ENCODE assay signal across 28 cellular contexts in the genomic region with DNA sequence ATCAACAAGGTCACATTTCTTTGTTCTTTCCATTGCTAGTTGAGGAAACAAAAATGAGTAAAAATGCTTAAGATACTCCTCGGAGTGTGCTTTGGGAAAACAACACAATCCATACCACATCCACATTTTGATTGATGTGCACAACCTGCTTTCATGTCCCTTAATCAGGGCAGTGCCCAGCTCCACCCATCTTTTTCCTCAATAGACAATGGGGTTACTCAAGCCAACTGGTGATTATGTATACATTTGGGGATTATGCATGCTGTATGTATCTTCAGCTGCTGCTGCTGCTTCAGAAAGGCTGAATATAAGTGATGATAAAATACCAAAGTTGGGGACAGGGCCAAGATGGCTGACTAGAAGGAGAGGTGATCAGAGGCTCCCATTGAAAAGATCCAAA.
DNase-seq lines count a peak whose midpoint lies in the region; ATAC-seq lines count a peak whose summit lies in the region.
"Had no signal": no experiment of that assay in that cellular context is flagged by ENCODE, and none has a peak within 500 bp of the region (broad histone marks: within the 10 kb centered on the region; RNA-seq: fewer than 3 reads in every experiment).

No MANE protein-coding gene starts in this region.

- no peaks in the 10 kb centered on the region for H3K36me3 ChIP-seq in SJCRH30
- H3K36me3 ChIP-seq: BE2C; BLaER1; BLaER1 treated with 17β-estradiol and CSF1 and Interleukin-3, amounts not matched to agents 10 nM and 100 nM had no signal

- H3K27ac ChIP-seq in SJCRH30 = peak overlapping the region; percentile 64
- H3K27ac ChIP-seq: 22Rv1; A549; BLaER1; BLaER1 treated with 17β-estradiol and CSF1 and Interleukin-3, amounts not matched to agents 10 nM and 100 nM; C4-2B had no signal

- in situ Hi-C loops in ACHN (cut with HindIII; ENCODE audit: low pct_ligation_motif_present, low pct_unique_long_range_greater_than_20kb, low sequenced_read_pairs) = no loop called here

- H3K9me3 ChIP-seq in SJCRH30 (replicated peaks) = peaks cover 11% of the 10 kb centered on the region
- H3K9me3 ChIP-seq: A549; BE2C; BLaER1; BLaER1 treated with 17β-estradiol and CSF1 and Interleukin-3, amounts not matched to agents 10 nM and 100 nM; Caco-2 had no signal

- no peak overlapping the region for H3K4me3 ChIP-seq in SJCRH30
- H3K4me3 ChIP-seq: A549; BLaER1; BLaER1 treated with 17β-estradiol and CSF1 and Interleukin-3, amounts not matched to agents 10 nM and 100 nM had no signal

- no peaks in the 10 kb centered on the region for H3K27me3 ChIP-seq in SJCRH30
- H3K27me3 ChIP-seq: BE2C; BLaER1; BLaER1 treated with 17β-estradiol and CSF1 and Interleukin-3, amounts not matched to agents 10 nM and 100 nM had no signal

- peak; percentile 31 for ATAC-seq in esophagus mucosa
- ATAC-seq: A549; CD8-positive, alpha-beta T cell had no signal

- peaks cover 20% of the 10 kb centered on the region for H3K4me1 ChIP-seq in SJCRH30
- H3K4me1 ChIP-seq: A549; BE2C; BLaER1; BLaER1 treated with 17β-estradiol and CSF1 and Interleukin-3, amounts not matched to agents 10 nM and 100 nM; Caco-2 had no signal

- DNase-seq in SJCRH30 (peak; percentile 78 to 89), ACHN (no peak)
- no peak for DNase-seq in activated naive CD4-positive, alpha-beta T cell treated with anti-CD3 and anti-CD28 coated beads, Interleukin-2, amount 50 U/mL, for 16 hours
- DNase-seq: 8988T; AML-193; BE2C; C1 segment of cervical spinal cord; Caco-2; Calu3; CD4-positive, alpha-beta memory T cell; CD4-positive, alpha-beta T cell; CD4-positive, CD25-positive, alpha-beta regulatory T cell; CD8-positive, alpha-beta memory T cell; CD8-positive, alpha-beta T cell; COR-L47; DMS 273 treated with DMSO at 0.1 percent for 48 hours; DMS153; DMS53; DMS79; DMS79 treated with DMSO at 0.1 percent for 48 hours; DND-41; EL had no signal

Comparison
In these comparisons a context has a peak if more than half of its experiments do, and no peak if none do; other contexts are left out.
1. DNase-seq: peak in SJCRH30 (2 of 2); none in activated naive CD4-positive, alpha-beta T cell treated with anti-CD3 and anti-CD28 coated beads, Interleukin-2, amount 50 U/mL, for 16 hours (single experiment) and ACHN (single experiment).